Comparison of ENCODE assay signal across 2 cellular contexts in genomic region chr6:69232506-69233194, GRCh38.
TF ChIP-seq lines count a peak whose summit lies in the region.

No MANE protein-coding gene starts in this region.

TF ChIP-seq in HCT116, 20 proteins besides CTCF, POLR2A, EP300 and RAD21:
- TF ChIP-seq, protein P1, sequence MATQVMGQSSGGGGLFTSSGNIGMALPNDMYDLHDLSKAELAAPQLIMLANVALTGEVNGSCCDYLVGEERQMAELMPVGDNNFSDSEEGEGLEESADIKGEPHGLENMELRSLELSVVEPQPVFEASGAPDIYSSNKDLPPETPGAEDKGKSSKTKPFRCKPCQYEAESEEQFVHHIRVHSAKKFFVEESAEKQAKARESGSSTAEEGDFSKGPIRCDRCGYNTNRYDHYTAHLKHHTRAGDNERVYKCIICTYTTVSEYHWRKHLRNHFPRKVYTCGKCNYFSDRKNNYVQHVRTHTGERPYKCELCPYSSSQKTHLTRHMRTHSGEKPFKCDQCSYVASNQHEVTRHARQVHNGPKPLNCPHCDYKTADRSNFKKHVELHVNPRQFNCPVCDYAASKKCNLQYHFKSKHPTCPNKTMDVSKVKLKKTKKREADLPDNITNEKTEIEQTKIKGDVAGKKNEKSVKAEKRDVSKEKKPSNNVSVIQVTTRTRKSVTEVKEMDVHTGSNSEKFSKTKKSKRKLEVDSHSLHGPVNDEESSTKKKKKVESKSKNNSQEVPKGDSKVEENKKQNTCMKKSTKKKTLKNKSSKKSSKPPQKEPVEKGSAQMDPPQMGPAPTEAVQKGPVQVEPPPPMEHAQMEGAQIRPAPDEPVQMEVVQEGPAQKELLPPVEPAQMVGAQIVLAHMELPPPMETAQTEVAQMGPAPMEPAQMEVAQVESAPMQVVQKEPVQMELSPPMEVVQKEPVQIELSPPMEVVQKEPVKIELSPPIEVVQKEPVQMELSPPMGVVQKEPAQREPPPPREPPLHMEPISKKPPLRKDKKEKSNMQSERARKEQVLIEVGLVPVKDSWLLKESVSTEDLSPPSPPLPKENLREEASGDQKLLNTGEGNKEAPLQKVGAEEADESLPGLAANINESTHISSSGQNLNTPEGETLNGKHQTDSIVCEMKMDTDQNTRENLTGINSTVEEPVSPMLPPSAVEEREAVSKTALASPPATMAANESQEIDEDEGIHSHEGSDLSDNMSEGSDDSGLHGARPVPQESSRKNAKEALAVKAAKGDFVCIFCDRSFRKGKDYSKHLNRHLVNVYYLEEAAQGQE (IDR thresholded peaks at IDR 0.05; ENCODE audit: low read depth) = peak; percentile 31
- no peak for TF ChIP-seq TCF7L2 (IDR thresholded peaks at IDR 0.05; ENCODE audit: borderline replicate concordance, extremely low read depth, insufficient read depth, insufficient read length)

TF ChIP-seq in H1, 55 proteins besides CTCF, POLR2A, EP300 and RAD21 (continued from another document):
- TF ChIP-seq USF2 (IDR thresholded peaks at IDR 0.05; ENCODE audit: low read length) = no peak
- TF ChIP-seq, protein P2, sequence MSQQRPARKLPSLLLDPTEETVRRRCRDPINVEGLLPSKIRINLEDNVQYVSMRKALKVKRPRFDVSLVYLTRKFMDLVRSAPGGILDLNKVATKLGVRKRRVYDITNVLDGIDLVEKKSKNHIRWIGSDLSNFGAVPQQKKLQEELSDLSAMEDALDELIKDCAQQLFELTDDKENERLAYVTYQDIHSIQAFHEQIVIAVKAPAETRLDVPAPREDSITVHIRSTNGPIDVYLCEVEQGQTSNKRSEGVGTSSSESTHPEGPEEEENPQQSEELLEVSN (IDR thresholded peaks at IDR 0.05) = peak; percentile 73
- TF ChIP-seq ASH2L (IDR thresholded peaks at IDR 0.05; ENCODE audit: low read length) = peak; percentile 32
- TF ChIP-seq, protein P3, sequence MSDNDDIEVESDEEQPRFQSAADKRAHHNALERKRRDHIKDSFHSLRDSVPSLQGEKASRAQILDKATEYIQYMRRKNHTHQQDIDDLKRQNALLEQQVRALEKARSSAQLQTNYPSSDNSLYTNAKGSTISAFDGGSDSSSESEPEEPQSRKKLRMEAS (IDR thresholded peaks at IDR 0.05) = peak; percentile 93
- peak; percentile 65 to 98; a peak in 3 of 4 replicates for TF ChIP-seq HDAC2 (IDR thresholded peaks at IDR 0.05; ENCODE audit: borderline replicate concordance in 1 of 2, low read depth in 2 of 2, low read length in 2 of 2)
- TF ChIP-seq SAP30 (IDR thresholded peaks at IDR 0.05; ENCODE audit: insufficient read depth, insufficient replicate concordance, low read length) = peak; percentile 96
- TF ChIP-seq JUND (IDR thresholded peaks at IDR 0.05; ENCODE audit: low read length) = peak; percentile 31; the same call in 1 of the 2 replicates
- no peak for TF ChIP-seq CTBP2 (IDR thresholded peaks at IDR 0.05; ENCODE audit: borderline replicate concordance, insufficient read depth, insufficient read length, low read length)
TF ChIP-seq in H1: peak in this region for 10.
